Comparison of ENCODE assay signal across 38 cellular contexts in the genomic region with DNA sequence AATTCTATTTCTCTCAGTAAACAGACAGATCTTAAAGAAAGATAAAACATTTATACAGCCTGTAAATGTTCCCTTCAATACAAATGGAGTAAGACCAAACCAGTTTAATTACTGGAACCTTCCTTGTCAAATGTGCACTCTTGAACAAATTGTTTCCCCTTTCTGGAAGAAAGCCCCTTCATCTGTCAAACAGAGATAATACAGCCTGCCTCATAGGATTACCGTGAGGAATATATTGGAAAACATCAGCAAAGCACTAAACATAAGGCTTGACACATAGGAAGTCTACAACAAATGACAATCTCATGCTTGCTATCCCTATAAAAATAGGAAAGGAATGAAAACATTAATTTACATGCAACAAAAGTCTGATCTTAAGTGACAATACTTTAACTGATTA.
"Had no signal": no experiment of that assay in that cellular context is flagged by ENCODE, and none has a peak within 500 bp of the region (broad histone marks: within the 10 kb centered on the region; RNA-seq: fewer than 3 reads in every experiment).

No MANE protein-coding gene starts in this region.

- H3K36me3 Mint-ChIP-seq: activated CD4-positive, alpha-beta memory T cell treated with anti-CD3 and anti-CD28 coated beads for 36 hours; activated naive CD4-positive, alpha-beta T cell treated with anti-CD3 and anti-CD28 coated beads, Interleukin-2, amount 10 ng/mL, durations not matched to agents 7 days and 5 days; activated naive CD8-positive, alpha-beta T cell had no signal

- H3K4me1 Mint-ChIP-seq: activated B cell treated with CpG ODN at 0.5 μM for 24 hours; activated naive CD4-positive, alpha-beta T cell treated with anti-CD3 and anti-CD28 coated beads, Interleukin-2, amount 10 ng/mL, durations not matched to agents 7 days and 5 days; activated naive CD8-positive, alpha-beta T cell treated with anti-CD3 and anti-CD28 coated beads, Interleukin-2, amount 50 U/mL, for 24 hours; central memory CD8-positive, alpha-beta T cell had no signal

- H3K27me3 ChIP-seq: brain microvascular endothelial cell, cardiac muscle cell had no signal

- H3K4me2 ChIP-seq: KMS-11, PC-9 had no signal

- H3K36me3 ChIP-seq: brain microvascular endothelial cell, cardiac muscle cell had no signal

- H3K27me3 Mint-ChIP-seq: activated CD4-positive, alpha-beta memory T cell treated with anti-CD3 and anti-CD28 coated beads for 36 hours; activated naive CD4-positive, alpha-beta T cell treated with anti-CD3 and anti-CD28 coated beads, Interleukin-2, amount 10 ng/mL, durations not matched to agents 7 days and 5 days; activated naive CD8-positive, alpha-beta T cell treated with anti-CD3 and anti-CD28 coated beads, Interleukin-2, amount 50 U/mL, for 24 hours had no signal

- H3K27ac ChIP-seq: brain microvascular endothelial cell, cardiac muscle cell, KMS-11, PC-9, RWPE1, VCaP had no signal

- H3K9ac ChIP-seq: KMS-11 had no signal

- DNase-seq: activated B cell treated with CpG ODN at 0.5 μM for 24 hours; activated CD4-positive, alpha-beta memory T cell treated with anti-CD3 and anti-CD28 coated beads for 36 hours; activated CD4-positive, alpha-beta T cell treated with anti-CD3 and anti-CD28 coated beads for 4 hours; activated CD4-positive, alpha-beta T cell treated with anti-CD3 and anti-CD28 coated beads, Interleukin-2, amount 50 U/mL, for 1 hour; activated CD4-positive, CD25-positive, alpha-beta regulatory T cell treated with anti-CD3 and anti-CD28 coated beads, Interleukin-2, amount 50 U/mL, for 72 hours; activated CD8-positive, alpha-beta memory T cell treated with anti-CD3 and anti-CD28 coated beads, Interleukin-2, amount 50 U/mL, for 4 hours; activated gamma-delta T cell treated with Interleukin-2 at 50 U/mL for 16 hours; activated naive CD4-positive, alpha-beta T cell treated with anti-CD3 and anti-CD28 coated beads, Interleukin-2, amount 10 ng/mL, durations not matched to agents 7 days and 5 days; activated naive CD8-positive, alpha-beta T cell treated with anti-CD3 and anti-CD28 coated beads, Interleukin-2, amount 50 U/mL, for 24 hours; activated T-cell treated with anti-CD3 and anti-CD28 coated beads for 4 hours; activated T-cell treated with anti-CD3 and anti-CD28 coated beads, Interleukin-2, amount 50 U/mL, for 4 hours; anterior cingulate cortex; MM.1S; MV-4-11; NCI-H1092; NCI-H1436 treated with DMSO at 0.1 percent for 48 hours; NCI-H1694 treated with DMSO at 0.1 percent for 48 hours; NCI-H2029; NCI-H226; NCI-H446 treated with DMSO at 0.1 percent for 48 hours; NCI-H524; NCI-H69; NK-92 treated with Interleukin-12 subunit alpha and Interleukin-12 subunit beta, amount 100 ng/mL, for 24 hours; PC-9; SIG-M5; SW 1271; T-helper 1 cell; T-helper 2 cell; T-helper 9 cell had no signal

- H2AFZ ChIP-seq: PC-9 had no signal

- ATAC-seq: activated naive CD8-positive, alpha-beta T cell treated with anti-CD3 and anti-CD28 coated beads, Interleukin-2, amount 50 U/mL, for 24 hours; activated T-cell treated with anti-CD3 and anti-CD28 coated beads, Interleukin-2, amount 50 U/mL, for 4 hours; Right ventricle myocardium inferior had no signal

- H3K4me3 ChIP-seq: cardiac muscle cell, PC-9 had no signal

- H3K9me3 Mint-ChIP-seq: activated B cell treated with CpG ODN at 0.5 μM for 24 hours; activated CD4-positive, alpha-beta memory T cell treated with anti-CD3 and anti-CD28 coated beads for 36 hours; activated naive CD4-positive, alpha-beta T cell treated with anti-CD3 and anti-CD28 coated beads, Interleukin-2, amount 10 ng/mL, durations not matched to agents 7 days and 5 days; activated naive CD8-positive, alpha-beta T cell treated with anti-CD3 and anti-CD28 coated beads, Interleukin-2, amount 50 U/mL, for 24 hours; activated T-cell treated with anti-CD3 and anti-CD28 coated beads, Interleukin-2, amount 50 U/mL, for 4 hours; activated T-helper 1 cell treated with anti-CD3 and anti-CD28 coated beads, Interleukin-12 subunit alpha, Interleukin-12 subunit beta, Interleukin-2, Interleukin-4 antibody, amounts not matched to agents 30 ng/mL and 10 ng/mL and 1 ng/mL, durations not matched to agents 14 hours and 24 hours and 36 hours; central memory CD8-positive, alpha-beta T cell had no signal

- H3K27ac Mint-ChIP-seq: activated B cell treated with CpG ODN at 0.5 μM for 24 hours; activated CD4-positive, alpha-beta memory T cell treated with anti-CD3 and anti-CD28 coated beads for 36 hours; activated naive CD4-positive, alpha-beta T cell treated with anti-CD3 and anti-CD28 coated beads, Interleukin-2, amount 10 ng/mL, durations not matched to agents 7 days and 5 days; activated naive CD8-positive, alpha-beta T cell; activated naive CD8-positive, alpha-beta T cell treated with anti-CD3 and anti-CD28 coated beads, Interleukin-2, amount 50 U/mL, for 24 hours; activated T-helper 1 cell treated with anti-CD3 and anti-CD28 coated beads, Interleukin-12 subunit alpha, Interleukin-12 subunit beta, Interleukin-2, Interleukin-4 antibody, amounts not matched to agents 30 ng/mL and 10 ng/mL and 1 ng/mL, durations not matched to agents 14 hours and 24 hours and 36 hours had no signal

- H3K4me3 Mint-ChIP-seq: activated B cell treated with CpG ODN at 0.5 μM for 24 hours; activated CD4-positive, alpha-beta memory T cell treated with anti-CD3 and anti-CD28 coated beads for 36 hours; activated naive CD4-positive, alpha-beta T cell treated with anti-CD3 and anti-CD28 coated beads, Interleukin-2, amount 10 ng/mL, durations not matched to agents 7 days and 5 days; activated naive CD8-positive, alpha-beta T cell; activated naive CD8-positive, alpha-beta T cell treated with anti-CD3 and anti-CD28 coated beads, Interleukin-2, amount 50 U/mL, for 24 hours; activated T-cell treated with anti-CD3 and anti-CD28 coated beads, Interleukin-2, amount 50 U/mL, for 4 hours; activated T-helper 1 cell treated with anti-CD3 and anti-CD28 coated beads, Interleukin-12 subunit alpha, Interleukin-12 subunit beta, Interleukin-2, Interleukin-4 antibody, amounts not matched to agents 30 ng/mL and 10 ng/mL and 1 ng/mL, durations not matched to agents 14 hours and 24 hours and 36 hours; central memory CD8-positive, alpha-beta T cell had no signal
